In genomic region chr20:3871549-3872265, GRCh38 we compare ENCODE assay signal across 19 cellular contexts. TPM values are rescaled to one million over a fixed set of nuclear protein-coding genes. Genes with fewer than 3 reads are reported as not detected.
DNase-seq lines count a peak whose midpoint lies in the region; ATAC-seq and TF ChIP-seq lines count a peak whose summit lies in the region.
"Had no signal": no experiment of that assay in that cellular context is flagged by ENCODE, and none has a peak within 500 bp of the region (broad histone marks: within the 10 kb centered on the region; RNA-seq: fewer than 3 reads in every experiment).

No MANE protein-coding gene starts in this region.

- no peaks in the 10 kb centered on the region for H3K9me2 ChIP-seq in GM23248 (ENCODE audit: insufficient read depth)

- peaks cover 14% of the 10 kb centered on the region for H3K79me2 ChIP-seq in GM23248 (ENCODE audit: insufficient read depth)
- H3K79me2 ChIP-seq: parathyroid adenoma had no signal

- H4K20me1 ChIP-seq in GM23248 (ENCODE audit: insufficient read depth), result no peaks in the 10 kb centered on the region

- no peaks in the 10 kb centered on the region for H3K9me3 ChIP-seq in CD4-positive, CD25-positive, alpha-beta regulatory T cell (ENCODE audit: control insufficient read depth in 2 of 2, low read length in 2 of 2)
- no peaks in the 10 kb centered on the region for H3K9me3 ChIP-seq in GM23248 (ENCODE audit: low read depth)
- H3K9me3 ChIP-seq: esophagus muscularis mucosa, uterus had no signal

- no peaks in the 10 kb centered on the region for H3K27me3 ChIP-seq in CD4-positive, CD25-positive, alpha-beta regulatory T cell (ENCODE audit: control insufficient read depth, insufficient read depth, low read length)
- no peaks in the 10 kb centered on the region for H3K27me3 ChIP-seq in GM23248 (replicated peaks; ENCODE audit: insufficient read depth)
- H3K27me3 ChIP-seq: dorsolateral prefrontal cortex, esophagus muscularis mucosa, uterus had no signal

- H2AFZ ChIP-seq in GM23248, result no peak overlapping the region
- H2AFZ ChIP-seq: parathyroid adenoma had no signal

- peaks cover 18% of the 10 kb centered on the region for H3K36me3 ChIP-seq in CD4-positive, CD25-positive, alpha-beta regulatory T cell (ENCODE audit: control insufficient read depth, insufficient read depth, low read length)
- peaks cover 6% of the 10 kb centered on the region; the same call in 1 of the 2 replicates for H3K36me3 ChIP-seq in GM23248 (ENCODE audit: low read depth)
- H3K36me3 ChIP-seq: uterus had no signal

- no peak for DNase-seq in CD4-positive, CD25-positive, alpha-beta regulatory T cell
- DNase-seq in GM23248 (peak; percentile 47), RWPE1 (ENCODE audit: low spot score) (peak; percentile 50), islet precursor cell (peak; percentile 67), GM19238 (ENCODE audit: insufficient read length, low spot score) (no peak), occipital lobe (lab: John Stamatoyannopoulos, UW) (no peak), 8988T (no peak)
- DNase-seq: activated naive CD8-positive, alpha-beta T cell treated with anti-CD3 and anti-CD28 coated beads for 36 hours; dorsolateral prefrontal cortex; glutamatergic neuron; NCI-H187; NCI-H526 treated with DMSO at 0.1 percent for 48 hours; stimulated activated CD4-positive, alpha-beta T cell treated with anti-CD3 and anti-CD28 coated beads, Interleukin-4, amount 100 ng/mL, for 1 hour; uterus had no signal

- no peaks in the 10 kb centered on the region for H3K27me3 Mint-ChIP-seq in CD4-positive, CD25-positive, alpha-beta regulatory T cell
- H3K27me3 Mint-ChIP-seq: activated naive CD8-positive, alpha-beta T cell treated with anti-CD3 and anti-CD28 coated beads for 36 hours; brain had no signal

- WGBS in GM23248 (ENCODE audit: low coverage in 1 of 2, low lambda C conversion rate in 2 of 2, missing lambda C conversion rate in 2 of 2), 2 experiments, result 86 to 91% methylated on average over 4 of the region's 4 CpGs

- H3K9me3 Mint-ChIP-seq in CD4-positive, CD25-positive, alpha-beta regulatory T cell, result no peaks in the 10 kb centered on the region
- H3K9me3 Mint-ChIP-seq: activated naive CD8-positive, alpha-beta T cell treated with anti-CD3 and anti-CD28 coated beads for 36 hours; activated T-helper 1 cell treated with anti-CD3 and anti-CD28 coated beads, Interleukin-12 subunit alpha, Interleukin-12 subunit beta, Interleukin-2, Interleukin-4 antibody, amounts not matched to agents 30 ng/mL and 10 ng/mL and 1 ng/mL, durations not matched to agents 14 hours and 24 hours and 36 hours; brain had no signal

- no peak overlapping the region for H3K4me2 ChIP-seq in GM23248 (ENCODE audit: unreplicated experiment)

- no peak for TF ChIP-seq CTCF in RWPE1 (conservative IDR thresholded peaks at IDR 0.05; ENCODE audit: low read depth)

- H3F3A ChIP-seq in GM23248 (ENCODE audit: insufficient read depth), result peaks cover 9% of the 10 kb centered on the region; the same call in 1 of the 2 replicates

- no peaks in the 10 kb centered on the region for H3K4me1 ChIP-seq in CD4-positive, CD25-positive, alpha-beta regulatory T cell (ENCODE audit: control insufficient read depth, insufficient read depth, low read length, poor library complexity, severe bottlenecking)
- H3K4me1 ChIP-seq in GM23248 (ENCODE audit: insufficient read depth), result no peaks in the 10 kb centered on the region
- H3K4me1 ChIP-seq: parathyroid adenoma, uterus had no signal

- in situ Hi-C loops in GM23248 (cut with MboI), result no loop called here

- POLR2A ChIA-PET in RWPE1 (lab: Yijun Ruan, JAX; ENCODE audit: low non-redundant PET), result no interaction called here

- no peak overlapping the region for H3K4me3 Mint-ChIP-seq in CD4-positive, CD25-positive, alpha-beta regulatory T cell
- H3K4me3 Mint-ChIP-seq: activated naive CD8-positive, alpha-beta T cell treated with anti-CD3 and anti-CD28 coated beads for 36 hours; activated T-helper 1 cell treated with anti-CD3 and anti-CD28 coated beads, Interleukin-12 subunit alpha, Interleukin-12 subunit beta, Interleukin-2, Interleukin-4 antibody, amounts not matched to agents 30 ng/mL and 10 ng/mL and 1 ng/mL, durations not matched to agents 14 hours and 24 hours and 36 hours; brain had no signal

- no peak overlapping the region for H3K9ac ChIP-seq in GM23248
- H3K9ac ChIP-seq: parathyroid adenoma had no signal

- H3K4me3 ChIP-seq in CD4-positive, CD25-positive, alpha-beta regulatory T cell (ENCODE audit: low read depth, low read length), result no peak overlapping the region
- no peak overlapping the region for H3K4me3 ChIP-seq in GM23248
- H3K4me3 ChIP-seq: dorsolateral prefrontal cortex, esophagus muscularis mucosa, uterus had no signal

- CTCF ChIA-PET in RWPE1 (lab: Yijun Ruan, JAX), result no interaction called here

- peaks cover 5 to 24% (median 8%) of the 10 kb centered on the region in 4 donors for H3K4me1 Mint-ChIP-seq in CD4-positive, CD25-positive, alpha-beta regulatory T cell

- no peak overlapping the region for H3K27ac ChIP-seq in CD4-positive, CD25-positive, alpha-beta regulatory T cell (ENCODE audit: insufficient read depth, low read length, poor library complexity, severe bottlenecking)
- no peak overlapping the region for H3K27ac ChIP-seq in GM23248
- peak overlapping the region; percentile 19; the same call in 1 of the 2 replicates for H3K27ac ChIP-seq in RWPE1
- H3K27ac ChIP-seq: dorsolateral prefrontal cortex, esophagus muscularis mucosa, parathyroid adenoma, uterus had no signal

- H3K27ac Mint-ChIP-seq in CD4-positive, CD25-positive, alpha-beta regulatory T cell, result peak overlapping the region in 2 of 3 donors; percentile 62 to 71
- H3K27ac Mint-ChIP-seq: activated naive CD8-positive, alpha-beta T cell treated with anti-CD3 and anti-CD28 coated beads for 36 hours; activated T-helper 1 cell treated with anti-CD3 and anti-CD28 coated beads, Interleukin-12 subunit alpha, Interleukin-12 subunit beta, Interleukin-2, Interleukin-4 antibody, amounts not matched to agents 30 ng/mL and 10 ng/mL and 1 ng/mL, durations not matched to agents 14 hours and 24 hours and 36 hours had no signal

- ATAC-seq in CD4-positive, CD25-positive, alpha-beta regulatory T cell (ENCODE audit: low read depth in 2 of 2), result no peak
- ATAC-seq in HG03521 (IDR thresholded peaks at IDR 0.05; ENCODE audit: unreplicated experiment), result no peak

- peaks cover 24% of the 10 kb centered on the region for H3K36me3 Mint-ChIP-seq in CD4-positive, CD25-positive, alpha-beta regulatory T cell

RNA-seq across cellular contexts. Expression of gene PANK2, which starts 17.5 kb away (rescaled TPM):
- 63.2 TPM for total RNA-seq in CD4-positive, CD25-positive, alpha-beta regulatory T cell
- polyA plus RNA-seq in CD4-positive, CD25-positive, alpha-beta regulatory T cell, result 10 to 100 TPM; 44.4 to 59.3 (median 49.8) TPM
- total RNA-seq in GM23248 (2014; rRNA removed; shearing (Covaris generic)), result 43.7 and 65.1 TPM in 2 replicates
- polyA plus RNA-seq in GM23248 (2016; fragmentation: Nextera tagmentation; extraction: Ambion mirVana), result 30.6 and 32.6 TPM in 2 replicates
- 61.6 TPM for total RNA-seq in occipital lobe

RNA-seq across cellular contexts. Expression of gene MAVS, which starts 25.1 kb away (rescaled TPM):
- total RNA-seq in CD4-positive, CD25-positive, alpha-beta regulatory T cell, result 26.1 TPM
- 1 to 10 TPM; 3.5 to 4.7 (median 3.8) TPM for polyA plus RNA-seq in CD4-positive, CD25-positive, alpha-beta regulatory T cell
- 22.0 and 27.4 TPM in 2 replicates for total RNA-seq in GM23248 (2014; rRNA removed; shearing (Covaris generic))
- 12.0 and 12.5 TPM in 2 replicates for polyA plus RNA-seq in GM23248 (2016; fragmentation: Nextera tagmentation; extraction: Ambion mirVana)
- 8.0 TPM for total RNA-seq in occipital lobe

RNA-seq across cellular contexts. Expression of gene AP5S1, which starts 51.4 kb away (rescaled TPM):
- 10.5 TPM for total RNA-seq in CD4-positive, CD25-positive, alpha-beta regulatory T cell
- polyA plus RNA-seq in CD4-positive, CD25-positive, alpha-beta regulatory T cell, result 10 to 100 TPM; 18.7 to 22.2 (median 20.4) TPM
- 24.8 and 25.0 TPM in 2 replicates for total RNA-seq in GM23248 (2014; rRNA removed; shearing (Covaris generic))
- polyA plus RNA-seq in GM23248 (2016; fragmentation: Nextera tagmentation; extraction: Ambion mirVana), result 20.5 and 22.6 TPM in 2 replicates
- total RNA-seq in occipital lobe, result 5.5 TPM

Comparison
In these comparisons a context has a peak if more than half of its experiments do, and no peak if none do; other contexts are left out.
1. DNase-seq: peak in GM23248 (single experiment), RWPE1 (single experiment) and islet precursor cell (single experiment); none in CD4-positive, CD25-positive, alpha-beta regulatory T cell (0 of 3), GM19238 (single experiment), occipital lobe (single experiment) and 8988T (single experiment).